In the genomic region with DNA sequence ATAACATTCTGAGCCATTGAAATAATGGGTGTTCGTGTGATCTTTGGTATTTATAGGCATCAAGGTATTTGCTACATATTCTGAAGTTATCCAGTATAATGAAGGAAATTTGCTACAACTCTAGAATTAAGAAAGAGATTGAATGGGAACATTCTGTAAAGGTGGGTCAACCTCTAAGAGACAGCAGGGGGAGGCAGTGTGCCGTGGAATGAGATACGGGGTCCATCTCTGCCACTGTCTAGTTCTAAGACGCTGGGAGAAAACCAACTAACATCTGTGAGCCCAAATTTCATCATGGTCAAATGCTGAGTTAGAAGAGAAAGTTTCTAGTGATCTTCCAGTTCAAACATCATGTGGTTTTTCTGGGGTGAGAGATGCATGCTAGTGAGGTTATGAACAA, we compare ENCODE assay signal across 9 cellular contexts.
A peak's percentile ranks its signal among the peaks of the same experiment; 100 is the strongest.
DNase-seq lines count a peak whose midpoint lies in the region; ATAC-seq and TF ChIP-seq lines count a peak whose summit lies in the region.
"Had no signal": no experiment of that assay in that cellular context is flagged by ENCODE, and none has a peak within 500 bp of the region (broad histone marks: within the 10 kb centered on the region; RNA-seq: fewer than 3 reads in every experiment).

No MANE protein-coding gene starts in this region.

- DNase-seq in DMS53 (lab: John Stamatoyannopoulos, UW): peak; percentile 9
- DNase-seq in DMS53 treated with DMSO at 0.1 percent for 48 hours (lab: John Stamatoyannopoulos, UW; ENCODE audit: unreplicated experiment): no peak
- DNase-seq in NCI-H82 treated with DMSO at 0.1 percent for 48 hours (lab: John Stamatoyannopoulos, UW; ENCODE audit: unreplicated experiment): peak; percentile 39
- DNase-seq in globus pallidus (ENCODE audit: low spot score): peak; percentile 28
- DNase-seq in tibial nerve (ENCODE audit: low spot score in 2 of 2): peak in 1 of 2 donors; percentile 34
- no peak for DNase-seq in glomerular visceral epithelial cell (ENCODE audit: extremely low spot score)
- no peak for DNase-seq in activated CD4-positive, alpha-beta T cell treated with anti-CD3 and anti-CD28 coated beads for 48 hours

- peak; percentile 10 to 60 (median 32) for TF ChIP-seq CTCF in tibial nerve (IDR thresholded peaks at IDR 0.05)

- TF ChIP-seq EP300 in tibial nerve (IDR thresholded peaks at IDR 0.05): no peak

- TF ChIP-seq POLR2A in tibial nerve (IDR thresholded peaks at IDR 0.05): no peak

- ATAC-seq in HG02852 (IDR thresholded peaks at IDR 0.05; ENCODE audit: unreplicated experiment): peak; percentile 78
- ATAC-seq: T-cell had no signal

- no peak overlapping the region for H3K4me3 ChIP-seq in tibial nerve

- no peak overlapping the region for H3K27ac ChIP-seq in tibial nerve

- WGBS in tibial nerve, 2 donors: 20 to 26% methylated on average over 4 of the region's 4 CpGs

- H3K36me3 ChIP-seq in tibial nerve: no peaks in the 10 kb centered on the region

- peaks cover 0 to 3% (median 1%) of the 10 kb centered on the region in 4 donors for H3K9me3 ChIP-seq in tibial nerve

- H3K4me1 ChIP-seq in tibial nerve: no peaks in the 10 kb centered on the region

- H3K27me3 ChIP-seq in tibial nerve: no peaks in the 10 kb centered on the region

Comparison
In these comparisons a context has a peak if more than half of its experiments do, and no peak if none do; other contexts are left out.
1. DNase-seq: peak in DMS53 (single experiment), NCI-H82 treated with DMSO at 0.1 percent for 48 hours (single experiment) and globus pallidus (single experiment); none in DMS53 treated with DMSO at 0.1 percent for 48 hours (single experiment), glomerular visceral epithelial cell (single experiment) and activated CD4-positive, alpha-beta T cell treated with anti-CD3 and anti-CD28 coated beads for 48 hours (single experiment).